Comparison of ENCODE assay signal across 1 cellular context in the genomic region with DNA sequence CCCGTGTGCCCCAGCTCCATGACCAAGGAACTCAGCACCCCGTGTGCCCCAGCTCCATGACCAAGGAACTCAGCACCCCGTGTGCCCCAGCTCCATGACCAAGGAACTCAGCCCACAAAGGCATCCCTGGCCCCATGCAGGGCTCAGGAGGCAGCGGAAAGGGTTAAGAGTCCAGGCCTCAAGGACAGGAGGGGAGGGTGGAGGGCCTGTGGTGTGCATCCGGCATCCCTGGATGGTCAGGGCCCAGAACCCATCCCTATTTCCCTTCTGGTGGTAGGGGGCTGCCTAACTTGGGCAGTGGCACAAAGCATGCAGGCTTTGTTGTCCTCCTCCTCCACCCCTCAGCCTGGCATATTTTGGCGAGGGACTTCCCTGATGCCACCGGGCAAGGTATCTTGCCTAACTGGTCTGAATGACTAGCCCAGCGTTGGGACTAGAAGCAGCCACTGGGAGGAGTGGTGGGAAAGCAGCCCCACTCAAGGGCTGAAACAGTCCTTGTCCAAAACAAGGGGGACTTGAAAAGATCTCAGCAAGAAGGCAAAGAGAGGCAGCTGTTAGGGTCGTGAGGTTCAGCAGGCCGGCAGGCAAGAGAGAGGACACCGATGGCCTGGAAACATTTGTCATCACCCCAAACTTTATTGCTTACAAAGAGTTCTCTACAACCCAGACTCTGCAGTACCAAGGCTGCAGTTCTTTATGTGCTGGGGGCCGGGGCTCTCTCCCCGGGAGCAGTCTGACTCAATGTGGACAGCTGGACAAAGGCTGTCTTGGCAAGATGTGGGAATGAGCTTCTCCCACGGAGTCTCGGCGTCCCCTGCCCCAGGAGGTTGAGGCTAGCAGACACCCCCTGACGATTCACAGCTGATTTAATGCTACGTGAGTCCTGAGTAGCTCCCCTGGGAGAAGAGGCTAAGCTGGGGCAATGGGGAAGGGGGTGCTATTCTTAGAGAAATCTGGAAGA.
TF ChIP-seq lines count a peak whose summit lies in the region.

No MANE protein-coding gene starts in this region.

TF ChIP-seq in IMR-90, 13 proteins besides CTCF, POLR2A, EP300 and RAD21 (continued from another document):
- TF ChIP-seq RFX5 (IDR thresholded peaks at IDR 0.05; ENCODE audit: low read depth, low read length) (no peak), FOS (IDR thresholded peaks at IDR 0.05; ENCODE audit: low read depth, low read length) (no peak), MAZ (IDR thresholded peaks at IDR 0.05; ENCODE audit: borderline replicate concordance, low read depth, low read length) (no peak), SMC3 (IDR thresholded peaks at IDR 0.05; ENCODE audit: low read depth, low read length) (no peak), CHD1 (IDR thresholded peaks at IDR 0.05; ENCODE audit: low read depth, low read length) (no peak), NFE2L2 (IDR thresholded peaks at IDR 0.05; ENCODE audit: low read depth, low read length) (no peak)
